ENCODE assay signal across 1 cellular context in the genomic region with DNA sequence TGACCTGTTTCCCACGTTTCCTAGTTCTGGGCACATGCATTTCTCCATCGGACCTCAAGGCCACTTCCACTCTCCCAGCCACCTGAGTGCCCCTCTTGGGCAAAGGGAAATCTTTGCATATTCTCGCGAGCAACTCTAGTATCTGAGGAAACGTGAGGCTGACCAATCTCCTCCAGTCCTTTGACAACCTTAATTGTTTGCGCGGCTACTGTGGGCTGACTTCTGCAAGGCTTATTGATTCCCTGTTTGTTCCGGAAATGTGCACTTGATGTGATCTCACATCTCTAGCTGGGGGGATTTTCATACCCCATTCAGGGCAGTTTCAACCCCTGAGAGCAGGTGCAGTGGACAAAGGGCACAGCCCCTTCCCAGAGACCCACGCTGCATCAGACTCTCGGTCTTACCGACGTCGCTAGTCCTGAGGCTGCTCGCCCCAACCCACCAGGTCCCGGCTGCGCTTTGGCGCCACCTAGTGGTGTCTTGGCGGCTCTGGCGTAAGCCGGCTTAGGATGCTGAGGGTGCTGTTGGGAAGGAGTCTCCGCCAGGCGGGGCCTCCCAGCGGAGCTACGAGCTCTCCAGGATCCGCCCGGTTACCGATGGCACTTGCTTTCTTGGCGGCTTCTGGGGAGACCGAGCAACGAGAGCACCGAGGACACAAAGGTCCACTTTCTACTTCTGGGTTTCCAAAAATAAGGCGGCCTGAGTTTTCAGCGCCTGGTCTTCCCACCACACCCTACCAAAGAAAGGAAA.
A peak's percentile ranks its signal among the peaks of the same experiment; 100 is the strongest.
TF ChIP-seq lines count a peak whose summit lies in the region.

No MANE protein-coding gene starts in this region.

TF ChIP-seq in K562, 482 proteins besides CTCF, POLR2A, EP300 and RAD21 (continues in another document):
- TF ChIP-seq RERE (CRISPR knock-in tag; IDR thresholded peaks at IDR 0.05; ENCODE audit: borderline replicate concordance) (no peak), YY1 (IDR thresholded peaks at IDR 0.05; ENCODE audit: borderline replicate concordance in 1 of 3, control insufficient read depth in 1 of 3, extremely low read depth in 1 of 3, insufficient read depth in 3 of 3, insufficient read length in 1 of 3, insufficient replicate concordance in 2 of 3, low read depth in 1 of 3, low read length in 2 of 3) (peak in 1 of 3 experiments; percentile 18), CBX8 (IDR thresholded peaks at IDR 0.05; ENCODE audit: borderline replicate concordance, extremely low read depth, low read depth, low read length, poor library complexity, severe bottlenecking) (no peak), DEAF1 (CRISPR knock-in tag; IDR thresholded peaks at IDR 0.05) (peak; percentile 21; the same call in 1 of the 2 replicates), ZNF717 (CRISPR knock-in tag; IDR thresholded peaks at IDR 0.05) (no peak), ZNF644 (tag; IDR thresholded peaks at IDR 0.05; ENCODE audit: low read depth) (no peak), ZNF384 (IDR thresholded peaks at IDR 0.05; ENCODE audit: low read depth, low read length) (peak; percentile 9; the same call in 1 of the 2 replicates), ATF1 (CRISPR knock-in tag; IDR thresholded peaks at IDR 0.05) (no peak), ATF1 (tag; IDR thresholded peaks at IDR 0.05) (0 out of 2 replicates have a peak, but pooled peaks have one; percentile 25), ZNF77 (CRISPR knock-in tag; IDR thresholded peaks at IDR 0.05) (no peak), MEIS2 (IDR thresholded peaks at IDR 0.05; ENCODE audit: partially characterized antibody) (no peak), SMC3 (conservative IDR thresholded peaks at IDR 0.05; ENCODE audit: insufficient read depth, low read depth, low read length) (peak; percentile 82), ZNF561 (CRISPR knock-in tag; conservative IDR thresholded peaks at IDR 0.05) (no peak), RB1 (IDR thresholded peaks at IDR 0.05; ENCODE audit: low read depth) (peak; percentile 76), MEF2A (IDR thresholded peaks at IDR 0.05; ENCODE audit: control insufficient read depth, low read depth, low read length) (0 out of 2 replicates have a peak, but pooled peaks have one; percentile 7), GABPB2 (CRISPR knock-in tag; conservative IDR thresholded peaks at IDR 0.05) (no peak), CXXC5 (CRISPR knock-in tag; IDR thresholded peaks at IDR 0.05) (0 out of 2 replicates have a peak, but pooled peaks have one; percentile 8), SRSF9 (IDR thresholded peaks at IDR 0.05; ENCODE audit: borderline replicate concordance, low read depth, low read length) (no peak), ZFX (CRISPR knock-in tag; IDR thresholded peaks at IDR 0.05) (no peak), RBM17 (IDR thresholded peaks at IDR 0.05; ENCODE audit: borderline replicate concordance, low read depth, low read length) (no peak), XRCC5 (IDR thresholded peaks at IDR 0.05; ENCODE audit: low read depth, low read length) (peak; percentile 91), BMI1 (IDR thresholded peaks at IDR 0.05; ENCODE audit: low read length) (no peak; the same call in 1 of the 2 replicates), ZNF146 (CRISPR knock-in tag; IDR thresholded peaks at IDR 0.05; ENCODE audit: unreplicated experiment) (no peak), PRMT5 (CRISPR knock-in tag; IDR thresholded peaks at IDR 0.05) (no peak), CAMTA2 (CRISPR knock-in tag; conservative IDR thresholded peaks at IDR 0.05) (no peak), BRD4 (IDR thresholded peaks at IDR 0.05) (no peak), CREB1 (IDR thresholded peaks at IDR 0.05) (0 out of 2 replicates have a peak, but pooled peaks have one; percentile 46), CREB1 (CRISPR knock-in tag; IDR thresholded peaks at IDR 0.05) (peak; percentile 73), TARDBP (IDR thresholded peaks at IDR 0.05) (no peak), LCOR (CRISPR knock-in tag; IDR thresholded peaks at IDR 0.05) (no peak), SREBF1 (IDR thresholded peaks at IDR 0.05; ENCODE audit: borderline replicate concordance, low read depth, low read length) (0 out of 2 replicates have a peak, but pooled peaks have one; percentile 11), RFX7 (CRISPR knock-in tag; IDR thresholded peaks at IDR 0.05) (no peak), BHLHE40 (IDR thresholded peaks at IDR 0.05; ENCODE audit: low read length) (peak; percentile 44; the same call in 1 of the 2 replicates), NONO (IDR thresholded peaks at IDR 0.05; ENCODE audit: low read depth in 2 of 2, low read length in 1 of 2) (peak in 1 of 2 experiments; percentile 67; a peak in 1 of 4 replicates), CREM (IDR thresholded peaks at IDR 0.05; ENCODE audit: low read depth) (peak; percentile 88), MAZ (CRISPR knock-in tag; conservative IDR thresholded peaks at IDR 0.05 in 1 of 2, IDR thresholded peaks at IDR 0.05 in 1 of 2) (peak; percentile 47 to 89; a peak in 3 of 4 replicates), ZSCAN29 (IDR thresholded peaks at IDR 0.05) (no peak)
- TF ChIP-seq, protein P1, sequence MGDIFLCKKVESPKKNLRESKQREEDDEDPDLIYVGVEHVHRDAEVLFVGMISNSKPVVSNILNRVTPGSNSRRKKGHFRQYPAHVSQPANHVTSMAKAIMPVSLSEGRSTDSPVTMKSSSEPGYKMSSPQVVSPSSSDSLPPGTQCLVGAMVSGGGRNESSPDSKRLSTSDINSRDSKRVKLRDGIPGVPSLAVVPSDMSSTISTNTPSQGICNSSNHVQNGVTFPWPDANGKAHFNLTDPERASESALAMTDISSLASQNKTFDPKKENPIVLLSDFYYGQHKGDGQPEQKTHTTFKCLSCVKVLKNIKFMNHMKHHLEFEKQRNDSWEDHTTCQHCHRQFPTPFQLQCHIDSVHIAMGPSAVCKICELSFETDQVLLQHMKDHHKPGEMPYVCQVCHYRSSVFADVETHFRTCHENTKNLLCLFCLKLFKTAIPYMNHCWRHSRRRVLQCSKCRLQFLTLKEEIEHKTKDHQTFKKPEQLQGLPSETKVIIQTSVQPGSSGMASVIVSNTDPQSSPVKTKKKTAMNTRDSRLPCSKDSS (IDR thresholded peaks at IDR 0.05; ENCODE audit: low read depth, partially characterized antibody) = no peak
- TF ChIP-seq, protein P2, sequence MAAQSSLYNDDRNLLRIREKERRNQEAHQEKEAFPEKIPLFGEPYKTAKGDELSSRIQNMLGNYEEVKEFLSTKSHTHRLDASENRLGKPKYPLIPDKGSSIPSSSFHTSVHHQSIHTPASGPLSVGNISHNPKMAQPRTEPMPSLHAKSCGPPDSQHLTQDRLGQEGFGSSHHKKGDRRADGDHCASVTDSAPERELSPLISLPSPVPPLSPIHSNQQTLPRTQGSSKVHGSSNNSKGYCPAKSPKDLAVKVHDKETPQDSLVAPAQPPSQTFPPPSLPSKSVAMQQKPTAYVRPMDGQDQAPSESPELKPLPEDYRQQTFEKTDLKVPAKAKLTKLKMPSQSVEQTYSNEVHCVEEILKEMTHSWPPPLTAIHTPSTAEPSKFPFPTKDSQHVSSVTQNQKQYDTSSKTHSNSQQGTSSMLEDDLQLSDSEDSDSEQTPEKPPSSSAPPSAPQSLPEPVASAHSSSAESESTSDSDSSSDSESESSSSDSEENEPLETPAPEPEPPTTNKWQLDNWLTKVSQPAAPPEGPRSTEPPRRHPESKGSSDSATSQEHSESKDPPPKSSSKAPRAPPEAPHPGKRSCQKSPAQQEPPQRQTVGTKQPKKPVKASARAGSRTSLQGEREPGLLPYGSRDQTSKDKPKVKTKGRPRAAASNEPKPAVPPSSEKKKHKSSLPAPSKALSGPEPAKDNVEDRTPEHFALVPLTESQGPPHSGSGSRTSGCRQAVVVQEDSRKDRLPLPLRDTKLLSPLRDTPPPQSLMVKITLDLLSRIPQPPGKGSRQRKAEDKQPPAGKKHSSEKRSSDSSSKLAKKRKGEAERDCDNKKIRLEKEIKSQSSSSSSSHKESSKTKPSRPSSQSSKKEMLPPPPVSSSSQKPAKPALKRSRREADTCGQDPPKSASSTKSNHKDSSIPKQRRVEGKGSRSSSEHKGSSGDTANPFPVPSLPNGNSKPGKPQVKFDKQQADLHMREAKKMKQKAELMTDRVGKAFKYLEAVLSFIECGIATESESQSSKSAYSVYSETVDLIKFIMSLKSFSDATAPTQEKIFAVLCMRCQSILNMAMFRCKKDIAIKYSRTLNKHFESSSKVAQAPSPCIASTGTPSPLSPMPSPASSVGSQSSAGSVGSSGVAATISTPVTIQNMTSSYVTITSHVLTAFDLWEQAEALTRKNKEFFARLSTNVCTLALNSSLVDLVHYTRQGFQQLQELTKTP (IDR thresholded peaks at IDR 0.05; ENCODE audit: low read depth in 1 of 2, partially characterized antibody in 2 of 2) = no peak
- TF ChIP-seq, protein P3, sequence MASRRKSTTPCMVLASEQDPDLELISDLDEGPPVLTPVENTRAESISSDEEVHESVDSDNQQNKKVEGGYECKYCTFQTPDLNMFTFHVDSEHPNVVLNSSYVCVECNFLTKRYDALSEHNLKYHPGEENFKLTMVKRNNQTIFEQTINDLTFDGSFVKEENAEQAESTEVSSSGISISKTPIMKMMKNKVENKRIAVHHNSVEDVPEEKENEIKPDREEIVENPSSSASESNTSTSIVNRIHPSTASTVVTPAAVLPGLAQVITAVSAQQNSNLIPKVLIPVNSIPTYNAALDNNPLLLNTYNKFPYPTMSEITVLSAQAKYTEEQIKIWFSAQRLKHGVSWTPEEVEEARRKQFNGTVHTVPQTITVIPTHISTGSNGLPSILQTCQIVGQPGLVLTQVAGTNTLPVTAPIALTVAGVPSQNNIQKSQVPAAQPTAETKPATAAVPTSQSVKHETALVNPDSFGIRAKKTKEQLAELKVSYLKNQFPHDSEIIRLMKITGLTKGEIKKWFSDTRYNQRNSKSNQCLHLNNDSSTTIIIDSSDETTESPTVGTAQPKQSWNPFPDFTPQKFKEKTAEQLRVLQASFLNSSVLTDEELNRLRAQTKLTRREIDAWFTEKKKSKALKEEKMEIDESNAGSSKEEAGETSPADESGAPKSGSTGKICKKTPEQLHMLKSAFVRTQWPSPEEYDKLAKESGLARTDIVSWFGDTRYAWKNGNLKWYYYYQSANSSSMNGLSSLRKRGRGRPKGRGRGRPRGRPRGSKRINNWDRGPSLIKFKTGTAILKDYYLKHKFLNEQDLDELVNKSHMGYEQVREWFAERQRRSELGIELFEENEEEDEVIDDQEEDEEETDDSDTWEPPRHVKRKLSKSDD (conservative IDR thresholded peaks at IDR 0.05; ENCODE audit: low read length) = peak; percentile 70; the same call in 1 of the 2 replicates
